In genomic region chr2:37623971-37624897, GRCh38 we compare ENCODE assay signal across 8 cellular contexts. TPM values are rescaled to one million over a fixed set of nuclear protein-coding genes. Genes with fewer than 3 reads are reported as not detected.
DNase-seq lines count a peak whose midpoint lies in the region; ATAC-seq and TF ChIP-seq lines count a peak whose summit lies in the region.

No MANE protein-coding gene starts in this region.

- H3K9me3 ChIP-seq in SJSA1 (replicated peaks) (no peaks in the 10 kb centered on the region), mucosa of descending colon (no peaks in the 10 kb centered on the region), adrenal gland (replicated peaks in 1 of 3) (no peaks in the 10 kb centered on the region)

- no peak overlapping the region for H3K4me3 ChIP-seq in SJSA1
- H3K4me3 ChIP-seq in mucosa of descending colon: no peak overlapping the region
- no peak overlapping the region for H3K4me3 ChIP-seq in adrenal gland

- TF ChIP-seq CTCF in mucosa of descending colon (IDR thresholded peaks at IDR 0.05) (no peak), adrenal gland (IDR thresholded peaks at IDR 0.05) (no peak)

- no peak for TF ChIP-seq POLR2A in adrenal gland (IDR thresholded peaks at IDR 0.05)

- peak overlapping the region; percentile 18 for H3K27ac ChIP-seq in SJSA1
- H3K27ac ChIP-seq in adrenal gland: no peak overlapping the region

- ATAC-seq in HG02798 (IDR thresholded peaks at IDR 0.05; ENCODE audit: poor library complexity, unreplicated experiment) (peak; percentile 78), mucosa of descending colon (peak; percentile 45)

- H3K27me3 ChIP-seq in SJSA1 (replicated peaks): no peaks in the 10 kb centered on the region
- no peaks in the 10 kb centered on the region for H3K27me3 ChIP-seq in adrenal gland

- intact Hi-C loops in mucosa of descending colon (cut with DNase I, micrococcal nuclease): no loop called here
- intact Hi-C loops in adrenal gland (cut with DNase I): no loop called here

- H3K4me1 ChIP-seq in SJSA1 (replicated peaks): peaks cover 30% of the 10 kb centered on the region
- H3K4me1 ChIP-seq in mucosa of descending colon (ENCODE audit: low read depth): no peaks in the 10 kb centered on the region
- peaks cover 0 to 4% of the 10 kb centered on the region in 2 donors for H3K4me1 ChIP-seq in adrenal gland (replicated peaks in 1 of 2)

- WGBS in adrenal gland, 4 donors: 82 to 87% (median 84%) methylated on average over 8 of the region's 8 CpGs

- no peaks in the 10 kb centered on the region for H3K36me3 ChIP-seq in SJSA1
- H3K36me3 ChIP-seq in mucosa of descending colon (ENCODE audit: low read depth): no peaks in the 10 kb centered on the region
- H3K36me3 ChIP-seq in adrenal gland (replicated peaks in 1 of 2): no peaks in the 10 kb centered on the region

- DNase-seq in activated naive CD4-positive, alpha-beta T cell treated with Interleukin-2 at 50 U/mL for 16 hours: peak; percentile 41
- no peak for DNase-seq in activated naive CD4-positive, alpha-beta T cell (lab: John Stamatoyannopoulos, UW)
- DNase-seq in SJSA1 (ENCODE audit: low read depth in 1 of 2, low spot score in 2 of 2) (peak; percentile 54 to 59), mucosa of descending colon (no peak), adrenal gland (no peak), NCI-H146 (lab: John Stamatoyannopoulos, UW) (no peak), NCI-H2107 treated with DMSO at 0.1 percent for 48 hours (lab: John Stamatoyannopoulos, UW; ENCODE audit: unreplicated experiment) (no peak)

RNA-seq across cellular contexts. Expression of gene CDC42EP3, which starts 47.2 kb away (rescaled TPM):
- 33.6 and 50.8 TPM in 2 replicates for total RNA-seq in SJSA1 (2014; rRNA removed; shearing (Covaris generic))
- total RNA-seq in mucosa of descending colon: 10 to 100 TPM; 27.9 to 67.0 (median 30.1) TPM
- total RNA-seq in adrenal gland: 10 to 100 TPM in 5 of 8 donors, 1 to 10 TPM in 3; 4.2 to 30.2 (median 15.2) TPM
- 10 to 100 TPM in 1 of 3 donors, 1 to 10 TPM in 2; 7.0 to 13.9 (median 7.6) TPM for polyA plus RNA-seq in adrenal gland

Comparison
In these comparisons a context has a peak if more than half of its experiments do, and no peak if none do; other contexts are left out.
1. DNase-seq: peak in activated naive CD4-positive, alpha-beta T cell treated with Interleukin-2 at 50 U/mL for 16 hours (single experiment) and SJSA1 (2 of 2); none in activated naive CD4-positive, alpha-beta T cell (0 of 4), mucosa of descending colon (0 of 3), adrenal gland (0 of 7), NCI-H146 (single experiment) and NCI-H2107 treated with DMSO at 0.1 percent for 48 hours (single experiment).